ENCODE assay signal across 1 cellular context in the genomic region with DNA sequence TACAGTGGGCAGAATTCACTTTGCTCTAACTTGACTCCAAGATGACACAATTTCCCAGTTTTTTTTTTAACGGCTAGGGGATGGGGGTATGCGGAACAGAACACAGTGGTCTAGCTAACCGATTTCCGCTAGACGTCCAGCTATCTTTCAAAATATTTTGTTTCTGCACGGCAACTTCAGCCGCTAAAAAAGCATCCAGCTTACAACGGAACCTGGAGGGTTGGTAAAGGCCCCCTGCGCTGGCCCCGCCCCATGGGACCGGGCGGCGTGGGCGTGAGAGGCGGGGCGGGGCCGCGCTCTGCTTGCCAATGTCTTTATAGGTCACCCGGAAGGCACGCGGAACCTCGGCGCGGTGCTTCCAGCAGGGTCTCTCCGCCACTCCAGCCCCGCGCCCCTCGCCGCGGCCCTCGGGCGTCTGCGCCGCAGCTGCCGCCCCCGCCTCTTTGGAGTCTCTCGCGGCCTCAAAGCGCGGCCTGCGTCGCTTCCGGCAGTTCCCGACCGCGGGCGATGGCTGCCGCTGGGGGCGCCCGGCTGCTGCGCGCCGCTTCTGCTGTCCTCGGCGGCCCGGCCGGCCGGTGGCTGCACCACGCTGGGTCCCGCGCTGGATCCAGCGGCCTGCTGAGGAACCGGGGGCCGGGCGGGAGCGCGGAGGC.
TF ChIP-seq lines count a peak whose summit lies in the region.

Gene FDX1 (plus strand): TSS at position 335 of the 653 bp plus-strand sequence. CDS start 173 bp downstream, at position 508.

TF ChIP-seq in HEK293, 187 proteins besides CTCF, POLR2A, EP300 and RAD21:
- peak; percentile 63 for TF ChIP-seq ZEB2 (tag by site-specific recombination; IDR thresholded peaks at IDR 0.05)
- TF ChIP-seq ZNF549 (tag by site-specific recombination; IDR thresholded peaks at IDR 0.05) = 0 out of 2 replicates have a peak, but pooled peaks have one; percentile 20
- TF ChIP-seq ZIC2 (tag by site-specific recombination; IDR thresholded peaks at IDR 0.05) = 0 out of 2 replicates have a peak, but pooled peaks have one; percentile 37
- peak; percentile 68 for TF ChIP-seq KLF10 (tag by site-specific recombination; IDR thresholded peaks at IDR 0.05)
- peak; percentile 84 for TF ChIP-seq KLF9 (tag by site-specific recombination; IDR thresholded peaks at IDR 0.05; ENCODE audit: low read depth)
- TF ChIP-seq ZFP37 (tag by site-specific recombination; IDR thresholded peaks at IDR 0.05) = no peak
- TF ChIP-seq IKZF3 (tag by site-specific recombination; IDR thresholded peaks at IDR 0.05) = peak; percentile 55; the same call in 1 of the 2 replicates
- TF ChIP-seq, protein P1, sequence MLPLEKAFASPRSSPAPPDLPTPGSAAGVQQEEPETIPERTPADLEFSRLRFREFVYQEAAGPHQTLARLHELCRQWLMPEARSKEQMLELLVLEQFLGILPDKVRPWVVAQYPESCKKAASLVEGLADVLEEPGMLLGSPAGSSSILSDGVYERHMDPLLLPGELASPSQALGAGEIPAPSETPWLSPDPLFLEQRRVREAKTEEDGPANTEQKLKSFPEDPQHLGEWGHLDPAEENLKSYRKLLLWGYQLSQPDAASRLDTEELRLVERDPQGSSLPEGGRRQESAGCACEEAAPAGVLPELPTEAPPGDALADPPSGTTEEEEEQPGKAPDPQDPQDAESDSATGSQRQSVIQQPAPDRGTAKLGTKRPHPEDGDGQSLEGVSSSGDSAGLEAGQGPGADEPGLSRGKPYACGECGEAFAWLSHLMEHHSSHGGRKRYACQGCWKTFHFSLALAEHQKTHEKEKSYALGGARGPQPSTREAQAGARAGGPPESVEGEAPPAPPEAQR (tag by site-specific recombination; IDR thresholded peaks at IDR 0.05) = no peak
- TF ChIP-seq SP2 (tag by site-specific recombination; IDR thresholded peaks at IDR 0.05) = peak; percentile 69
- TF ChIP-seq ZNF596 (tag by site-specific recombination; IDR thresholded peaks at IDR 0.05) = peak; percentile 38; the same call in 1 of the 2 replicates
- TF ChIP-seq, protein P2, sequence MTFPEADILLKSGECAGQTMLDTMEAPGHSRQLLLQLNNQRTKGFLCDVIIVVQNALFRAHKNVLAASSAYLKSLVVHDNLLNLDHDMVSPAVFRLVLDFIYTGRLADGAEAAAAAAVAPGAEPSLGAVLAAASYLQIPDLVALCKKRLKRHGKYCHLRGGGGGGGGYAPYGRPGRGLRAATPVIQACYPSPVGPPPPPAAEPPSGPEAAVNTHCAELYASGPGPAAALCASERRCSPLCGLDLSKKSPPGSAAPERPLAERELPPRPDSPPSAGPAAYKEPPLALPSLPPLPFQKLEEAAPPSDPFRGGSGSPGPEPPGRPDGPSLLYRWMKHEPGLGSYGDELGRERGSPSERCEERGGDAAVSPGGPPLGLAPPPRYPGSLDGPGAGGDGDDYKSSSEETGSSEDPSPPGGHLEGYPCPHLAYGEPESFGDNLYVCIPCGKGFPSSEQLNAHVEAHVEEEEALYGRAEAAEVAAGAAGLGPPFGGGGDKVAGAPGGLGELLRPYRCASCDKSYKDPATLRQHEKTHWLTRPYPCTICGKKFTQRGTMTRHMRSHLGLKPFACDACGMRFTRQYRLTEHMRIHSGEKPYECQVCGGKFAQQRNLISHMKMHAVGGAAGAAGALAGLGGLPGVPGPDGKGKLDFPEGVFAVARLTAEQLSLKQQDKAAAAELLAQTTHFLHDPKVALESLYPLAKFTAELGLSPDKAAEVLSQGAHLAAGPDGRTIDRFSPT (tag by site-specific recombination; IDR thresholded peaks at IDR 0.05) = peak; percentile 35; the same call in 1 of the 2 replicates
- peak; percentile 63 for TF ChIP-seq ZFHX2 (tag by site-specific recombination; conservative IDR thresholded peaks at IDR 0.05)
- TF ChIP-seq PBX3 (CRISPR knock-in tag; IDR thresholded peaks at IDR 0.05) = peak; percentile 46; the same call in 1 of the 2 replicates
- TF ChIP-seq KLF1 (tag by site-specific recombination; IDR thresholded peaks at IDR 0.05) = peak; percentile 34; the same call in 1 of the 2 replicates
- TF ChIP-seq ZNF335 (tag by site-specific recombination; conservative IDR thresholded peaks at IDR 0.05) = peak; percentile 52
- peak; percentile 47; the same call in 1 of the 2 replicates for TF ChIP-seq ZSCAN30 (tag by site-specific recombination; IDR thresholded peaks at IDR 0.05)
- peak; percentile 69; the same call in 1 of the 2 replicates for TF ChIP-seq KLF8 (tag by site-specific recombination; IDR thresholded peaks at IDR 0.05)
- TF ChIP-seq, protein P3, sequence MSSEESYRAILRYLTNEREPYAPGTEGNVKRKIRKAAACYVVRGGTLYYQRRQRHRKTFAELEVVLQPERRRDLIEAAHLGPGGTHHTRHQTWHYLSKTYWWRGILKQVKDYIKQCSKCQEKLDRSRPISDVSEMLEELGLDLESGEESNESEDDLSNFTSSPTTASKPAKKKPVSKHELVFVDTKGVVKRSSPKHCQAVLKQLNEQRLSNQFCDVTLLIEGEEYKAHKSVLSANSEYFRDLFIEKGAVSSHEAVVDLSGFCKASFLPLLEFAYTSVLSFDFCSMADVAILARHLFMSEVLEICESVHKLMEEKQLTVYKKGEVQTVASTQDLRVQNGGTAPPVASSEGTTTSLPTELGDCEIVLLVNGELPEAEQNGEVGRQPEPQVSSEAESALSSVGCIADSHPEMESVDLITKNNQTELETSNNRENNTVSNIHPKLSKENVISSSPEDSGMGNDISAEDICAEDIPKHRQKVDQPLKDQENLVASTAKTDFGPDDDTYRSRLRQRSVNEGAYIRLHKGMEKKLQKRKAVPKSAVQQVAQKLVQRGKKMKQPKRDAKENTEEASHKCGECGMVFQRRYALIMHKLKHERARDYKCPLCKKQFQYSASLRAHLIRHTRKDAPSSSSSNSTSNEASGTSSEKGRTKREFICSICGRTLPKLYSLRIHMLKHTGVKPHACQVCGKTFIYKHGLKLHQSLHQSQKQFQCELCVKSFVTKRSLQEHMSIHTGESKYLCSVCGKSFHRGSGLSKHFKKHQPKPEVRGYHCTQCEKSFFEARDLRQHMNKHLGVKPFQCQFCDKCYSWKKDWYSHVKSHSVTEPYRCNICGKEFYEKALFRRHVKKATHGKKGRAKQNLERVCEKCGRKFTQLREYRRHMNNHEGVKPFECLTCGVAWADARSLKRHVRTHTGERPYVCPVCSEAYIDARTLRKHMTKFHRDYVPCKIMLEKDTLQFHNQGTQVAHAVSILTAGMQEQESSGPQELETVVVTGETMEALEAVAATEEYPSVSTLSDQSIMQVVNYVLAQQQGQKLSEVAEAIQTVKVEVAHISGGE (tag by site-specific recombination; conservative IDR thresholded peaks at IDR 0.05; ENCODE audit: low read depth) = peak; percentile 31; the same call in 1 of the 2 replicates
- TF ChIP-seq GLIS1 (tag by site-specific recombination; IDR thresholded peaks at IDR 0.05) = peak; percentile 54; the same call in 1 of the 2 replicates
- 0 out of 2 replicates have a peak, but pooled peaks have one; percentile 35 for TF ChIP-seq ZNF626 (tag by site-specific recombination; IDR thresholded peaks at IDR 0.05)
- no peak for TF ChIP-seq ZSCAN23 (tag by site-specific recombination; IDR thresholded peaks at IDR 0.05)
- TF ChIP-seq ZNF174 (tag by site-specific recombination; IDR thresholded peaks at IDR 0.05) = no peak
- TF ChIP-seq ZNF362 (tag by site-specific recombination; IDR thresholded peaks at IDR 0.05) = no peak
- peak; percentile 35; the same call in 1 of the 2 replicates for TF ChIP-seq ELK4 (IDR thresholded peaks at IDR 0.05; ENCODE audit: borderline replicate concordance, low read depth, low read length)
- TF ChIP-seq EGR2 (tag by site-specific recombination; IDR thresholded peaks at IDR 0.05; ENCODE audit: low read depth) = peak; percentile 30; the same call in 1 of the 2 replicates
- TF ChIP-seq, protein P4, sequence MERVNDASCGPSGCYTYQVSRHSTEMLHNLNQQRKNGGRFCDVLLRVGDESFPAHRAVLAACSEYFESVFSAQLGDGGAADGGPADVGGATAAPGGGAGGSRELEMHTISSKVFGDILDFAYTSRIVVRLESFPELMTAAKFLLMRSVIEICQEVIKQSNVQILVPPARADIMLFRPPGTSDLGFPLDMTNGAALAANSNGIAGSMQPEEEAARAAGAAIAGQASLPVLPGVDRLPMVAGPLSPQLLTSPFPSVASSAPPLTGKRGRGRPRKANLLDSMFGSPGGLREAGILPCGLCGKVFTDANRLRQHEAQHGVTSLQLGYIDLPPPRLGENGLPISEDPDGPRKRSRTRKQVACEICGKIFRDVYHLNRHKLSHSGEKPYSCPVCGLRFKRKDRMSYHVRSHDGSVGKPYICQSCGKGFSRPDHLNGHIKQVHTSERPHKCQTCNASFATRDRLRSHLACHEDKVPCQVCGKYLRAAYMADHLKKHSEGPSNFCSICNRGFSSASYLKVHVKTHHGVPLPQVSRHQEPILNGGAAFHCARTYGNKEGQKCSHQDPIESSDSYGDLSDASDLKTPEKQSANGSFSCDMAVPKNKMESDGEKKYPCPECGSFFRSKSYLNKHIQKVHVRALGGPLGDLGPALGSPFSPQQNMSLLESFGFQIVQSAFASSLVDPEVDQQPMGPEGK (tag by site-specific recombination; IDR thresholded peaks at IDR 0.05) = peak; percentile 80
- peak; percentile 78 for TF ChIP-seq ZBTB26 (tag by site-specific recombination; optimal IDR thresholded peaks at IDR 0.05)
- TF ChIP-seq ZNF394 (tag by site-specific recombination; IDR thresholded peaks at IDR 0.05; ENCODE audit: borderline replicate concordance) = no peak
- TF ChIP-seq GLIS2 (tag by site-specific recombination; IDR thresholded peaks at IDR 0.05) = peak; percentile 69
- peak; percentile 30; the same call in 1 of the 2 replicates for TF ChIP-seq ZNF561 (tag by site-specific recombination; IDR thresholded peaks at IDR 0.05; ENCODE audit: borderline replicate concordance)
- no peak for TF ChIP-seq GFI1B (tag by site-specific recombination; IDR thresholded peaks at IDR 0.05)
- peak; percentile 73 for TF ChIP-seq SP3 (tag by site-specific recombination; IDR thresholded peaks at IDR 0.05)
- peak; percentile 82 for TF ChIP-seq ZBTB8A (tag by site-specific recombination; IDR thresholded peaks at IDR 0.05)
